In genomic region chr22:31750365-31751284, GRCh38 we compare ENCODE assay signal across 8 cellular contexts. TPM values are rescaled to one million over a fixed set of nuclear protein-coding genes. Genes with fewer than 3 reads are reported as not detected.
DNase-seq lines count a peak whose midpoint lies in the region; ATAC-seq and TF ChIP-seq lines count a peak whose summit lies in the region.

No MANE protein-coding gene starts in this region.

- H3K4me3 ChIP-seq in BE2C (ENCODE audit: low read depth, low read length): peak overlapping the region; percentile 36
- H3K4me3 ChIP-seq in MM.1S (ENCODE audit: low read length): peak overlapping the region; percentile 45; the same call in 1 of the 2 replicates
- H3K4me3 ChIP-seq in duodenal mucosa (ENCODE audit: low read depth in 1 of 2, low read length in 2 of 2): peak overlapping the region; percentile 58 to 92
- H3K4me3 ChIP-seq in neural progenitor cell: peak overlapping the region; percentile 92

- H3K27me3 Mint-ChIP-seq in neural progenitor cell (ENCODE audit: insufficient read depth, low read depth): peaks cover 2% of the 10 kb centered on the region

- H3K27ac Mint-ChIP-seq in neural progenitor cell: peak overlapping the region; percentile 36

- H3K9me3 ChIP-seq in BE2C (no peaks in the 10 kb centered on the region), MM.1S (replicated peaks; ENCODE audit: insufficient read depth, low read length) (no peaks in the 10 kb centered on the region), duodenal mucosa (ENCODE audit: control insufficient read depth in 1 of 2, low read length in 2 of 2) (no peaks in the 10 kb centered on the region), neural progenitor cell (ENCODE audit: low read depth) (no peaks in the 10 kb centered on the region)

- peaks cover 9% of the 10 kb centered on the region for H3K4me1 ChIP-seq in BE2C
- H3K4me1 ChIP-seq in MM.1S (ENCODE audit: low read length): peaks cover 11% of the 10 kb centered on the region
- H3K4me1 ChIP-seq in duodenal mucosa (ENCODE audit: control insufficient read depth in 1 of 2, insufficient read depth in 2 of 2, low read length in 2 of 2): peaks cover 30 to 39% of the 10 kb centered on the region in 2 donors
- peaks cover 37% of the 10 kb centered on the region for H3K4me1 ChIP-seq in neural progenitor cell

- H3K27me3 ChIP-seq in BE2C (no peaks in the 10 kb centered on the region), MM.1S (replicated peaks; ENCODE audit: insufficient read depth, low read length) (no peaks in the 10 kb centered on the region), duodenal mucosa (ENCODE audit: control insufficient read depth in 1 of 2, insufficient read depth in 2 of 2, low read length in 2 of 2) (no peaks in the 10 kb centered on the region), neural progenitor cell (no peaks in the 10 kb centered on the region)

- H2AFZ ChIP-seq in MM.1S (ENCODE audit: low read length): peak overlapping the region; percentile 93
- H2AFZ ChIP-seq in neural progenitor cell (replicated peaks): peak overlapping the region; percentile 48

- H3K4me3 Mint-ChIP-seq in neural progenitor cell: peak overlapping the region; percentile 97

- no peaks in the 10 kb centered on the region for H3K9me2 ChIP-seq in MM.1S (replicated peaks; ENCODE audit: insufficient read depth, low read length)

- H3K36me3 Mint-ChIP-seq in neural progenitor cell: no peaks in the 10 kb centered on the region

- TF ChIP-seq CTCF in BE2C (IDR thresholded peaks at IDR 0.05; ENCODE audit: low read depth, low read length) (no peak), MM.1S (IDR thresholded peaks at IDR 0.05; ENCODE audit: low read length) (no peak), neural progenitor cell (IDR thresholded peaks at IDR 0.05) (no peak)

- H3K79me2 ChIP-seq in MM.1S (ENCODE audit: low read length): peaks cover 55% of the 10 kb centered on the region
- H3K79me2 ChIP-seq in neural progenitor cell (ENCODE audit: low read depth): peaks cover 55% of the 10 kb centered on the region

- ATAC-seq in HG02870 (IDR thresholded peaks at IDR 0.05; ENCODE audit: unreplicated experiment) (no peak), HG02610 (IDR thresholded peaks at IDR 0.05; ENCODE audit: unreplicated experiment) (no peak)

- H3F3A ChIP-seq in MM.1S (ENCODE audit: insufficient read depth, low read length) (peaks cover 9% of the 10 kb centered on the region; the same call in 1 of the 2 replicates), neural progenitor cell (ENCODE audit: low read depth) (peaks cover 79% of the 10 kb centered on the region)

- H3K9ac ChIP-seq in MM.1S (ENCODE audit: low read length) (peak overlapping the region; percentile 88; the same call in 1 of the 2 replicates), duodenal mucosa (ENCODE audit: low read depth in 1 of 2, low read length in 2 of 2) (peak overlapping the region; percentile 42 to 61), neural progenitor cell (no peak overlapping the region)

- peaks cover 60% of the 10 kb centered on the region for H3K4me1 Mint-ChIP-seq in neural progenitor cell

- peaks cover 4% of the 10 kb centered on the region for H3K36me3 ChIP-seq in BE2C
- no peaks in the 10 kb centered on the region for H3K36me3 ChIP-seq in MM.1S (replicated peaks; ENCODE audit: insufficient read depth, low read length)
- H3K36me3 ChIP-seq in duodenal mucosa (ENCODE audit: control insufficient read depth in 1 of 2, insufficient read depth in 2 of 2, low read length in 2 of 2): peaks cover 0 to 4% of the 10 kb centered on the region in 2 donors
- H3K36me3 ChIP-seq in neural progenitor cell: peaks cover 5% of the 10 kb centered on the region

- H3K9me3 Mint-ChIP-seq in neural progenitor cell: no peaks in the 10 kb centered on the region

- H4K20me1 ChIP-seq in MM.1S (ENCODE audit: insufficient read depth, low read length) (no peaks in the 10 kb centered on the region), neural progenitor cell (ENCODE audit: low read depth) (peaks cover 9% of the 10 kb centered on the region)

- peak overlapping the region; percentile 93 for H3K4me2 ChIP-seq in MM.1S (ENCODE audit: low read depth, low read length)
- H3K4me2 ChIP-seq in neural progenitor cell: peak overlapping the region; percentile 69

- H3K27ac ChIP-seq in MM.1S (ENCODE audit: low read length) (peak overlapping the region; percentile 27; the same call in 1 of the 2 replicates), duodenal mucosa (ENCODE audit: low read depth, low read length) (no peak overlapping the region), neural progenitor cell (no peak overlapping the region)

- DNase-seq in BE2C (no peak), MM.1S (no peak), neural progenitor cell (ENCODE audit: low spot score) (no peak), SHP77 treated with DMSO at 0.1 percent for 48 hours (lab: John Stamatoyannopoulos, UW) (no peak), NCI-H187 (lab: John Stamatoyannopoulos, UW) (no peak)

RNA-seq across cellular contexts. Expression of gene PRR14L, which starts 0.7 kb away (rescaled TPM):
- polyA plus RNA-seq in BE2C (2012; ENCODE audit: insufficient read depth, insufficient read length, low read depth): 34.2 TPM
- 60.1 and 74.2 TPM in 2 replicates for total RNA-seq in neural progenitor cell (ENCODE audit: low replicate concordance)

RNA-seq across cellular contexts. Expression of gene DEPDC5, which starts 3.2 kb away (rescaled TPM):
- polyA plus RNA-seq in BE2C (2012; ENCODE audit: insufficient read depth, insufficient read length, low read depth): 15.1 TPM
- 18.3 and 37.1 TPM in 2 replicates for total RNA-seq in neural progenitor cell (ENCODE audit: low replicate concordance)

Comparison
In these comparisons a context has a peak if more than half of its experiments do, and no peak if none do; other contexts are left out.
1. H3K4me3 ChIP-seq: peak in every context shown above with its lines; median percentile 92 in neural progenitor cell; 75 in duodenal mucosa; 45 in MM.1S; 36 in BE2C.